In genomic region chr11:118415739-118416068, GRCh38 we compare ENCODE assay signal across 8 cellular contexts. TPM values are rescaled to one million over a fixed set of nuclear protein-coding genes. Genes with fewer than 3 reads are reported as not detected.
DNase-seq lines count a peak whose midpoint lies in the region; ATAC-seq lines count a peak whose summit lies in the region.
"Had no signal": no experiment of that assay in that cellular context is flagged by ENCODE, and none has a peak within 500 bp of the region (broad histone marks: within the 10 kb centered on the region; RNA-seq: fewer than 3 reads in every experiment).

No MANE protein-coding gene starts in this region.

- DNase-seq in EH (ENCODE audit: low read depth) (peak; percentile 97), Kasumi-1 (lab: John Stamatoyannopoulos, UW) (peak; percentile 61 to 76), iris pigment epithelial cell (ENCODE audit: low read depth) (peak; percentile 98), NCI-H748 treated with DMSO at 0.1 percent for 48 hours (lab: John Stamatoyannopoulos, UW) (no peak), middle frontal gyrus (ENCODE audit: extremely low spot score, low spot score) (no peak)
- DNase-seq in activated T-helper 2 cell treated with anti-CD3 and anti-CD28 coated beads, Interferon-gamma antibody, Interleukin-2, Interleukin-4, amounts not matched to agents 10 μg/mL and 5 μg/mL and 100 μg/mL, durations not matched to agents 14 hours and 24 hours and 36 hours (ENCODE audit: low spot score), result peak; percentile 32
- DNase-seq: upper lobe of left lung had no signal

- H3K27ac Mint-ChIP-seq in activated T-helper 2 cell treated with anti-CD3 and anti-CD28 coated beads, Interferon-gamma antibody, Interleukin-2, Interleukin-4, amounts not matched to agents 10 μg/mL and 5 μg/mL and 100 μg/mL, durations not matched to agents 14 hours and 24 hours and 36 hours, result no peak overlapping the region

- H3K36me3 Mint-ChIP-seq in activated T-helper 2 cell treated with anti-CD3 and anti-CD28 coated beads, Interferon-gamma antibody, Interleukin-2, Interleukin-4, amounts not matched to agents 10 μg/mL and 5 μg/mL and 100 μg/mL, durations not matched to agents 14 hours and 24 hours and 36 hours (ENCODE audit: low read depth), result peaks cover under 1% of the 10 kb centered on the region

- no peak for ATAC-seq in HG03045 (IDR thresholded peaks at IDR 0.05; ENCODE audit: unreplicated experiment)

- H3K27me3 Mint-ChIP-seq in activated T-helper 2 cell treated with anti-CD3 and anti-CD28 coated beads, Interferon-gamma antibody, Interleukin-2, Interleukin-4, amounts not matched to agents 10 μg/mL and 5 μg/mL and 100 μg/mL, durations not matched to agents 14 hours and 24 hours and 36 hours (ENCODE audit: low read depth), result no peaks in the 10 kb centered on the region

- H3K9me3 Mint-ChIP-seq in activated T-helper 2 cell treated with anti-CD3 and anti-CD28 coated beads, Interferon-gamma antibody, Interleukin-2, Interleukin-4, amounts not matched to agents 10 μg/mL and 5 μg/mL and 100 μg/mL, durations not matched to agents 14 hours and 24 hours and 36 hours, result no peaks in the 10 kb centered on the region

- peaks cover 3% of the 10 kb centered on the region for H3K4me1 Mint-ChIP-seq in activated T-helper 2 cell treated with anti-CD3 and anti-CD28 coated beads, Interferon-gamma antibody, Interleukin-2, Interleukin-4, amounts not matched to agents 10 μg/mL and 5 μg/mL and 100 μg/mL, durations not matched to agents 14 hours and 24 hours and 36 hours (ENCODE audit: low read depth)

- intact Hi-C loops in activated T-helper 2 cell treated with anti-CD3 and anti-CD28 coated beads, Interferon-gamma antibody, Interleukin-2, Interleukin-4, amounts not matched to agents 10 μg/mL and 5 μg/mL and 100 μg/mL, durations not matched to agents 14 hours and 24 hours and 36 hours (cut with micrococcal nuclease), result loop anchor here (1.0 to 2.0 kb wide), 3 partner anchors 14 to 33 kb away; partner anchors contain the start of genes ATP5MG and KMT2A

- no peak overlapping the region for H3K4me3 Mint-ChIP-seq in activated T-helper 2 cell treated with anti-CD3 and anti-CD28 coated beads, Interferon-gamma antibody, Interleukin-2, Interleukin-4, amounts not matched to agents 10 μg/mL and 5 μg/mL and 100 μg/mL, durations not matched to agents 14 hours and 24 hours and 36 hours (ENCODE audit: low read depth)

RNA-seq across cellular contexts. Expression of gene ATP5MG, which starts 14.3 kb away (rescaled TPM):
- total RNA-seq in activated T-helper 2 cell treated with anti-CD3 and anti-CD28 coated beads, Interferon-gamma antibody, Interleukin-2, Interleukin-4, amounts not matched to agents 10 μg/mL and 5 μg/mL and 100 μg/mL, durations not matched to agents 14 hours and 24 hours and 36 hours, result 237 and 266 TPM in 2 replicates

RNA-seq across cellular contexts. Expression of gene KMT2A, which starts 20.6 kb away (rescaled TPM):
- total RNA-seq in activated T-helper 2 cell treated with anti-CD3 and anti-CD28 coated beads, Interferon-gamma antibody, Interleukin-2, Interleukin-4, amounts not matched to agents 10 μg/mL and 5 μg/mL and 100 μg/mL, durations not matched to agents 14 hours and 24 hours and 36 hours, result 61.6 and 64.2 TPM in 2 replicates

RNA-seq across cellular contexts. Expression of gene UBE4A, which starts 56.3 kb away (rescaled TPM):
- total RNA-seq in activated T-helper 2 cell treated with anti-CD3 and anti-CD28 coated beads, Interferon-gamma antibody, Interleukin-2, Interleukin-4, amounts not matched to agents 10 μg/mL and 5 μg/mL and 100 μg/mL, durations not matched to agents 14 hours and 24 hours and 36 hours, result 41.2 and 44.1 TPM in 2 replicates

Comparison
In these comparisons a context has a peak if more than half of its experiments do, and no peak if none do; other contexts are left out.
1. DNase-seq: peak in EH (single experiment), Kasumi-1 (2 of 2), activated T-helper 2 cell treated with anti-CD3 and anti-CD28 coated beads, Interferon-gamma antibody, Interleukin-2, Interleukin-4, amounts not matched to agents 10 μg/mL and 5 μg/mL and 100 μg/mL, durations not matched to agents 14 hours and 24 hours and 36 hours (single experiment) and iris pigment epithelial cell (single experiment); none in NCI-H748 treated with DMSO at 0.1 percent for 48 hours (single experiment) and middle frontal gyrus (single experiment).